ENCODE assay signal across 9 cellular contexts in genomic region chr13:23979361-23980159, GRCh38.
DNase-seq lines count a peak whose midpoint lies in the region; ATAC-seq, FAIRE-seq and TF ChIP-seq lines count a peak whose summit lies in the region.
"Had no signal": no experiment of that assay in that cellular context is flagged by ENCODE, and none has a peak within 500 bp of the region (broad histone marks: within the 10 kb centered on the region; RNA-seq: fewer than 3 reads in every experiment).

No MANE protein-coding gene starts in this region.

- peak; percentile 61 for ATAC-seq in HG03432 (IDR thresholded peaks at IDR 0.05; ENCODE audit: unreplicated experiment)

- H3K36me3 ChIP-seq in CD4-positive, alpha-beta memory T cell (ENCODE audit: insufficient read depth, low read length): no peaks in the 10 kb centered on the region
- H3K36me3 ChIP-seq in breast epithelium: no peaks in the 10 kb centered on the region
- no peaks in the 10 kb centered on the region for H3K36me3 ChIP-seq in iPS DF 6.9 (ENCODE audit: control insufficient read depth, insufficient read depth, low read length)

- TF ChIP-seq CTCF in breast epithelium (IDR thresholded peaks at IDR 0.05): no peak

- peaks cover 15% of the 10 kb centered on the region for H3K4me1 ChIP-seq in CD4-positive, alpha-beta memory T cell (ENCODE audit: insufficient read depth, low read length)
- H3K4me1 ChIP-seq in breast epithelium (no peaks in the 10 kb centered on the region), iPS DF 6.9 (ENCODE audit: control insufficient read depth, insufficient read depth, low read length) (no peaks in the 10 kb centered on the region)

- intact Hi-C loops in CD4-positive, alpha-beta memory T cell (cut with micrococcal nuclease): loop anchor here (1.0 kb wide), 1 partner anchor 181 kb away; the partner anchor contains the start of gene SPATA13
- intact Hi-C loops in breast epithelium (cut with DNase I; ENCODE audit: low total_unique reads): no loop called here

- peak in 4 of 5 donors; percentile 20 to 39 (median 24) for DNase-seq in CD4-positive, alpha-beta memory T cell
- DNase-seq in GM19239 (ENCODE audit: insufficient read length, low spot score) (peak; percentile 68), SK-N-DZ (ENCODE audit: low spot score) (peak; percentile 17), breast epithelium (ENCODE audit: low spot score in 2 of 2) (peak; percentile 35 to 70), iPS DF 6.9 (ENCODE audit: low read depth, low spot score) (peak; percentile 5), renal cortical epithelial cell (ENCODE audit: low read depth) (peak; percentile 79)
- DNase-seq in activated CD4-positive, CD25-positive, alpha-beta regulatory T cell treated with anti-CD3 and anti-CD28 coated beads, Interleukin-2, amount 50 U/mL, for 72 hours: no peak

- WGBS in iPS DF 6.9 (ENCODE audit: insufficient coverage, insufficient read length): no CpG with 5 or more reads among the region's 43 CpGs

- peaks cover 0 to 4% of the 10 kb centered on the region in 2 donors for H3K36me3 Mint-ChIP-seq in CD4-positive, alpha-beta memory T cell

- CTCF ChIA-PET in CD4-positive, alpha-beta memory T cell (lab: Charles Lee; ENCODE audit: partially characterized antibody): interaction anchor here (2.2 kb wide), 1 partner anchor 19 kb away, joined by 7 read pairs; no protein-coding TSS in a partner anchor

- H3K4me3 ChIP-seq in CD4-positive, alpha-beta memory T cell (ENCODE audit: low read length in 2 of 2): peak overlapping the region; percentile 42 to 60
- H3K4me3 ChIP-seq in breast epithelium: peak overlapping the region; percentile 51 to 70 (median 62)
- H3K4me3 ChIP-seq in iPS DF 6.9 (ENCODE audit: low read length): peak overlapping the region; percentile 51; the same call in 1 of the 2 replicates

- FAIRE-seq in GM19239 (lab: Jason Lieb, UNC): no peak
- FAIRE-seq: TTC549 had no signal

- no peak for TF ChIP-seq POLR2A in breast epithelium (IDR thresholded peaks at IDR 0.05)

- H3K27ac ChIP-seq in CD4-positive, alpha-beta memory T cell (ENCODE audit: low read depth, low read length): peak overlapping the region; percentile 4
- H3K27ac ChIP-seq in breast epithelium (peak overlapping the region; percentile 69 to 81), iPS DF 6.9 (ENCODE audit: low read length) (no peak overlapping the region)

- peak overlapping the region; percentile 85 to 94 (median 93) for H3K27ac Mint-ChIP-seq in CD4-positive, alpha-beta memory T cell

- no peaks in the 10 kb centered on the region for H3K9me3 Mint-ChIP-seq in CD4-positive, alpha-beta memory T cell

- peaks cover 25% of the 10 kb centered on the region for H3K27me3 ChIP-seq in CD4-positive, alpha-beta memory T cell (ENCODE audit: insufficient read depth, low read length)
- H3K27me3 ChIP-seq in breast epithelium (no peaks in the 10 kb centered on the region), iPS DF 6.9 (ENCODE audit: control insufficient read depth, insufficient read depth, low read length) (no peaks in the 10 kb centered on the region)

- peak overlapping the region; percentile 87 to 97 (median 90) for H3K4me3 Mint-ChIP-seq in CD4-positive, alpha-beta memory T cell

- no peaks in the 10 kb centered on the region for H3K9me3 ChIP-seq in CD4-positive, alpha-beta memory T cell (ENCODE audit: control insufficient read depth in 1 of 2, low read length in 2 of 2)
- H3K9me3 ChIP-seq in breast epithelium (no peaks in the 10 kb centered on the region), iPS DF 6.9 (ENCODE audit: control insufficient read depth, insufficient read depth, low read length) (no peaks in the 10 kb centered on the region)

- H3K27me3 Mint-ChIP-seq in CD4-positive, alpha-beta memory T cell: peaks cover 10 to 20% of the 10 kb centered on the region in 2 donors

- POLR2A ChIA-PET in CD4-positive, alpha-beta memory T cell (lab: Charles Lee; ENCODE audit: partially characterized antibody): no interaction called here

- H3K4me1 Mint-ChIP-seq in CD4-positive, alpha-beta memory T cell: peaks cover 6 to 16% (median 8%) of the 10 kb centered on the region in 4 donors
